Comparison of ENCODE assay signal across 11 cellular contexts in the genomic region with DNA sequence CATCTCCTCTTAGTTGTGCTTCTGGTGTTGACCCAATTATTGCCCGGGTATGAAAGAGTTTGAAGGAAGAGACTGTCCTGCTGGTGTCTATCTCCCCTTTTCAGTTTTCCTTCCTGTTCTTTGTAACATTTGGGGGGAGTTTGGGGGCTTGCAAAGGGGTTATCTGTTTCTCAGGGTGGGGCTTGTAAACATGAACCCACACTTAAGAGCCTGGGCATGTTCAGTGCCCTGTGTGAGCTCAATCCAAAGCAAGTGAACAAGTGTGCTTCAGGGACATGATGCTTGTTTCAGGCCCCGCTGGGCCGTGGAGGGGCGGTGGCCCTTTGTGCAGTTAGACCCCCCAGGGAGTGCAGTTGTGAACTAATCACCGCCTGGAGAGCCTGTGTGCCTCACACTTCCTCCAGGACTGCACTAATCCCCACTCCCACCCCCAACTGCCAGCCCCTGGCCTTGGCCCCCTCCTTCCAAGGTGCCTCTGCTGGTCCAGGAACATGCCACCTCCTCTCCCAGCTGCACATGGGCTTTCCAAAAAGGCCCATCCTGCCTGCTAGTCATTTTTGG. TPM values are rescaled to one million over a fixed set of nuclear protein-coding genes. Genes with fewer than 3 reads are reported as not detected.
DNase-seq lines count a peak whose midpoint lies in the region; ATAC-seq and TF ChIP-seq lines count a peak whose summit lies in the region.
"Had no signal": no experiment of that assay in that cellular context is flagged by ENCODE, and none has a peak within 500 bp of the region (broad histone marks: within the 10 kb centered on the region; RNA-seq: fewer than 3 reads in every experiment).

No MANE protein-coding gene starts in this region.

- peaks cover 7 to 13% of the 10 kb centered on the region in 2 donors for H3K36me3 Mint-ChIP-seq in CD14-positive monocyte
- H3K36me3 Mint-ChIP-seq in activated naive CD4-positive, alpha-beta T cell treated with anti-CD3 and anti-CD28 coated beads for 36 hours (ENCODE audit: low read depth) = peaks cover 1% of the 10 kb centered on the region

- no peak overlapping the region for H2AFZ ChIP-seq in osteoblast (ENCODE audit: low read length)

- TF ChIP-seq POLR2A in esophagus squamous epithelium (IDR thresholded peaks at IDR 0.05) = no peak

- H3K27me3 Mint-ChIP-seq in CD14-positive monocyte (ENCODE audit: low read depth in 3 of 3) = peaks cover 0 to 5% (median 0%) of the 10 kb centered on the region in 3 donors
- no peaks in the 10 kb centered on the region for H3K27me3 Mint-ChIP-seq in activated naive CD4-positive, alpha-beta T cell treated with anti-CD3 and anti-CD28 coated beads for 36 hours (ENCODE audit: low read depth)

- H4K20me1 ChIP-seq in osteoblast (ENCODE audit: insufficient read depth, low read length) = peaks cover 24% of the 10 kb centered on the region

- H3K27me3 ChIP-seq in esophagus squamous epithelium (no peaks in the 10 kb centered on the region), osteoblast (ENCODE audit: insufficient read depth, low read length) (no peaks in the 10 kb centered on the region)

- peaks cover 86% of the 10 kb centered on the region for H3K4me1 Mint-ChIP-seq in CD14-positive monocyte
- H3K4me1 Mint-ChIP-seq in activated naive CD4-positive, alpha-beta T cell treated with anti-CD3 and anti-CD28 coated beads for 36 hours (ENCODE audit: low read depth) = peaks cover 51% of the 10 kb centered on the region

- peaks cover 0 to 2% (median 0%) of the 10 kb centered on the region in 7 donors for H3K9me3 Mint-ChIP-seq in CD14-positive monocyte
- H3K9me3 Mint-ChIP-seq in activated naive CD4-positive, alpha-beta T cell treated with anti-CD3 and anti-CD28 coated beads for 36 hours = no peaks in the 10 kb centered on the region

- H3K9me3 ChIP-seq in esophagus squamous epithelium = no peaks in the 10 kb centered on the region
- no peaks in the 10 kb centered on the region for H3K9me3 ChIP-seq in osteoblast (ENCODE audit: low read depth, low read length)

- H3K4me3 ChIP-seq in esophagus squamous epithelium (no peak overlapping the region), osteoblast (ENCODE audit: insufficient read depth, low read length) (no peak overlapping the region)

- peaks cover 0 to 24% (median 0%) of the 10 kb centered on the region in 3 donors for H3K36me3 ChIP-seq in esophagus squamous epithelium
- no peaks in the 10 kb centered on the region for H3K36me3 ChIP-seq in osteoblast (ENCODE audit: insufficient read depth, low read length)

- no peak overlapping the region for H3K4me3 Mint-ChIP-seq in CD14-positive monocyte
- no peak overlapping the region for H3K4me3 Mint-ChIP-seq in activated naive CD4-positive, alpha-beta T cell treated with anti-CD3 and anti-CD28 coated beads for 36 hours

- peak overlapping the region; percentile 28 for H3K4me2 ChIP-seq in osteoblast (ENCODE audit: insufficient read depth, low read length)

- peak overlapping the region; percentile 90 to 97 (median 95) for H3K27ac Mint-ChIP-seq in CD14-positive monocyte
- H3K27ac Mint-ChIP-seq in activated naive CD4-positive, alpha-beta T cell treated with anti-CD3 and anti-CD28 coated beads for 36 hours = no peak overlapping the region

- WGBS in esophagus squamous epithelium, 2 donors = 84% methylated on average over 5 of the region's 5 CpGs; no CpG with 5 or more reads in 1 of the 2 donors

- peaks cover 93% of the 10 kb centered on the region for H3K79me2 ChIP-seq in osteoblast (ENCODE audit: insufficient read depth, low read length)

- DNase-seq in CD14-positive monocyte (ENCODE audit: low spot score) = no peak
- DNase-seq in NCI-H345 treated with DMSO at 0.1 percent for 48 hours (lab: John Stamatoyannopoulos, UW; ENCODE audit: unreplicated experiment) = peak; percentile 3
- DNase-seq in esophagus squamous epithelium (lab: John Stamatoyannopoulos, UW) = no peak
- no peak for DNase-seq in osteoblast (ENCODE audit: insufficient read length, low spot score, missing footprints)
- no peak for DNase-seq in activated CD4-positive, alpha-beta T cell treated with anti-CD3 and anti-CD28 coated beads, Interleukin-2, amount 50 U/mL, for 1 hour
- DNase-seq in activated naive CD4-positive, alpha-beta T cell treated with anti-CD3 and anti-CD28 coated beads for 36 hours = no peak
- no peak for DNase-seq in hippocampal formation (lab: John Stamatoyannopoulos, UW)
- DNase-seq: activated CD4-positive, alpha-beta T cell treated with anti-CD3 and anti-CD28 coated beads, Interleukin-2, amount 50 U/mL, for 4 hours; kidney glomerular epithelial cell had no signal

- CTCF ChIA-PET in activated naive CD4-positive, alpha-beta T cell treated with anti-CD3 and anti-CD28 coated beads for 36 hours (lab: Charles Lee) = interaction anchor here (0.5 to 1.8 kb wide), 2 partner anchors 9 to 46 kb away, joined by 3 to 4 read pairs; no protein-coding TSS in a partner anchor

- H3K4me1 ChIP-seq in esophagus squamous epithelium = peaks cover 46 to 100% (median 71%) of the 10 kb centered on the region in 3 donors
- H3K4me1 ChIP-seq in osteoblast (ENCODE audit: insufficient read depth, low read length) = peaks cover 55% of the 10 kb centered on the region

- TF ChIP-seq CTCF in CD14-positive monocyte (IDR thresholded peaks at IDR 0.05) (no peak), esophagus squamous epithelium (IDR thresholded peaks at IDR 0.05) (no peak), osteoblast (IDR thresholded peaks at IDR 0.05; ENCODE audit: extremely low read depth, low read depth, low read length) (no peak)

- H3K27ac ChIP-seq in esophagus squamous epithelium (peak overlapping the region; percentile 10 to 78 (median 59)), osteoblast (ENCODE audit: low read depth, low read length) (peak overlapping the region; percentile 90)

- intact Hi-C loops in CD14-positive monocyte (cut with micrococcal nuclease) (loop anchor here in 1 of 2 donors (5.0 kb wide), 1 partner anchor 39 kb away; no protein-coding TSS in a partner anchor), esophagus squamous epithelium (cut with DNase I) (no loop called here)
- intact Hi-C loops in activated naive CD4-positive, alpha-beta T cell treated with anti-CD3 and anti-CD28 coated beads for 36 hours (cut with micrococcal nuclease) = no loop called here

- no peak for ATAC-seq in HG03520 (IDR thresholded peaks at IDR 0.05; ENCODE audit: unreplicated experiment)
- ATAC-seq: Panc1 had no signal

RNA-seq across cellular contexts. Expression of a gene that starts 58.1 kb away (rescaled TPM):
- polyA plus RNA-seq in CD14-positive monocyte = 1 to 10 TPM; 2.1 to 5.6 TPM
- total RNA-seq in esophagus squamous epithelium (10 to 100 TPM; 41.7 to 79.6 (median 57.5) TPM), osteoblast (25.9 and 29.3 TPM in 2 replicates)
- 10 to 100 TPM; 10.8 to 12.2 TPM for total RNA-seq in activated naive CD4-positive, alpha-beta T cell treated with anti-CD3 and anti-CD28 coated beads for 36 hours
